ENCODE assay signal across 8 cellular contexts in genomic region chr14:21070610-21071224, GRCh38. TPM values are rescaled to one million over a fixed set of nuclear protein-coding genes. Genes with fewer than 3 reads are reported as not detected.
A peak's percentile ranks its signal among the peaks of the same experiment; 100 is the strongest.
DNase-seq lines count a peak whose midpoint lies in the region; ATAC-seq and TF ChIP-seq lines count a peak whose summit lies in the region.

No MANE protein-coding gene starts in this region.

- peak; percentile 65 for DNase-seq in activated CD8-positive, alpha-beta memory T cell treated with anti-CD3 and anti-CD28 coated beads for 24 hours
- no peak for DNase-seq in activated CD8-positive, alpha-beta memory T cell treated with anti-CD3 and anti-CD28 coated beads, Interleukin-2, amount 50 U/mL, for 48 hours
- DNase-seq in PC-3 (no peak), chondrocyte (ENCODE audit: low spot score) (peak; percentile 94), left kidney (ENCODE audit: low read depth, low spot score) (peak; percentile 91)

- peaks cover 48% of the 10 kb centered on the region for H3K27me3 ChIP-seq in PC-3 (ENCODE audit: low read length)

- POLR2A ChIA-PET in PC-3 (lab: Charles Lee; ENCODE audit: unreplicated experiment) = no interaction called here

- peak overlapping the region; percentile 98 for H3K27ac Mint-ChIP-seq in chondrocyte (ENCODE audit: unreplicated experiment)
- H3K27ac Mint-ChIP-seq in stimulated activated naive CD8-positive, alpha-beta T cell treated with anti-CD3 and anti-CD28 coated beads, Interleukin-15, Interleukin-2, amounts not matched to agents 100 ng/mL and 50 ng/mL, for 24 hours = no peak overlapping the region

- intact Hi-C loops in PC-3 (cut with micrococcal nuclease) = no loop called here

- no peaks in the 10 kb centered on the region for H3K9me2 ChIP-seq in PC-3 (replicated peaks; ENCODE audit: low read length)

- no peaks in the 10 kb centered on the region for H3F3A ChIP-seq in PC-3 (ENCODE audit: low read length, unreplicated experiment)

- no peaks in the 10 kb centered on the region for H3K27me3 Mint-ChIP-seq in chondrocyte (ENCODE audit: low read depth)
- peaks cover 55% of the 10 kb centered on the region for H3K27me3 Mint-ChIP-seq in stimulated activated naive CD8-positive, alpha-beta T cell treated with anti-CD3 and anti-CD28 coated beads, Interleukin-15, Interleukin-2, amounts not matched to agents 100 ng/mL and 50 ng/mL, for 24 hours

- H3K36me3 Mint-ChIP-seq in chondrocyte (ENCODE audit: low read depth) = peaks cover 15% of the 10 kb centered on the region
- H3K36me3 Mint-ChIP-seq in stimulated activated naive CD8-positive, alpha-beta T cell treated with anti-CD3 and anti-CD28 coated beads, Interleukin-15, Interleukin-2, amounts not matched to agents 100 ng/mL and 50 ng/mL, for 24 hours (ENCODE audit: low read depth) = no peaks in the 10 kb centered on the region

- no peak overlapping the region for H3K27ac ChIP-seq in PC-3 (ENCODE audit: low read length)

- H3K4me3 ChIP-seq in PC-3 (ENCODE audit: low read length) = peak overlapping the region; percentile 72

- peak overlapping the region; percentile 90 for H3K4me3 Mint-ChIP-seq in chondrocyte (ENCODE audit: unreplicated experiment)
- peak overlapping the region; percentile 81 for H3K4me3 Mint-ChIP-seq in stimulated activated naive CD8-positive, alpha-beta T cell treated with anti-CD3 and anti-CD28 coated beads, Interleukin-15, Interleukin-2, amounts not matched to agents 100 ng/mL and 50 ng/mL, for 24 hours

- TF ChIP-seq CTCF in PC-3 (conservative IDR thresholded peaks at IDR 0.05; ENCODE audit: low read depth, low read length) (no peak), chondrocyte (IDR thresholded peaks at IDR 0.05) (peak; percentile 24)

- H3K9ac ChIP-seq in PC-3 (ENCODE audit: low read length) = no peak overlapping the region; the same call in 1 of the 2 replicates

- no peaks in the 10 kb centered on the region for H3K9me3 ChIP-seq in PC-3 (ENCODE audit: low read length)

- no peaks in the 10 kb centered on the region for H4K20me1 ChIP-seq in PC-3 (ENCODE audit: low read length)

- H2AFZ ChIP-seq in PC-3 (ENCODE audit: low read length) = peak overlapping the region; percentile 73

- no peaks in the 10 kb centered on the region for H3K36me3 ChIP-seq in PC-3 (ENCODE audit: low read depth, low read length)

- peaks cover 6% of the 10 kb centered on the region; the same call in 1 of the 2 replicates for H3K4me1 ChIP-seq in PC-3 (ENCODE audit: insufficient read depth, low read length)

- ATAC-seq in HG02642 (IDR thresholded peaks at IDR 0.05; ENCODE audit: poor library complexity, unreplicated experiment) (peak; percentile 20), PC-3 (peak; percentile 15), GM18520 (IDR thresholded peaks at IDR 0.05; ENCODE audit: unreplicated experiment) (no peak)

- H3K4me1 Mint-ChIP-seq in chondrocyte (ENCODE audit: low read depth) = peaks cover 44% of the 10 kb centered on the region
- H3K4me1 Mint-ChIP-seq in stimulated activated naive CD8-positive, alpha-beta T cell treated with anti-CD3 and anti-CD28 coated beads, Interleukin-15, Interleukin-2, amounts not matched to agents 100 ng/mL and 50 ng/mL, for 24 hours (ENCODE audit: low read depth) = peaks cover 36% of the 10 kb centered on the region

- H3K9me3 Mint-ChIP-seq in chondrocyte (ENCODE audit: low read depth) = no peaks in the 10 kb centered on the region
- no peaks in the 10 kb centered on the region for H3K9me3 Mint-ChIP-seq in stimulated activated naive CD8-positive, alpha-beta T cell treated with anti-CD3 and anti-CD28 coated beads, Interleukin-15, Interleukin-2, amounts not matched to agents 100 ng/mL and 50 ng/mL, for 24 hours

- BruUV-seq in PC-3 (replicated peaks; lab: Mats Ljungman, UMichigan) = no TSS peak

- no peaks in the 10 kb centered on the region for H3K79me2 ChIP-seq in PC-3 (ENCODE audit: low read length)

- CTCF ChIA-PET in PC-3 (lab: Charles Lee) = interaction anchor here (1.0 to 1.1 kb wide), 2 partner anchors 22 to 34 kb away, joined by 3 to 4 read pairs; no protein-coding TSS in a partner anchor

- peak overlapping the region; percentile 93 for H3K4me2 ChIP-seq in PC-3 (ENCODE audit: low read length)

RNA-seq across cellular contexts. Expression of gene ARHGEF40, which starts 0.6 kb away (rescaled TPM):
- total RNA-seq in PC-3 (2014; rRNA removed) = 2.7 and 3.9 TPM in 2 replicates
- total RNA-seq in chondrocyte = 86.1 to 144 TPM (median 90.4 TPM) in 3 replicates

RNA-seq across cellular contexts. Expression of gene RNASE8, which starts 13.1 kb away (rescaled TPM):
- not detected in 2 replicates for total RNA-seq in PC-3 (2014; rRNA removed)
- total RNA-seq in chondrocyte = not detected in 3 replicates

RNA-seq across cellular contexts. Expression of gene ZNF219, which starts 27.7 kb away (rescaled TPM):
- total RNA-seq in PC-3 (2014; rRNA removed) (5.7 and 6.0 TPM in 2 replicates), chondrocyte (23.3 to 26.3 TPM (median 23.9 TPM) in 3 replicates)

RNA-seq across cellular contexts. Expression of gene RNASE7, which starts 28.6 kb away (rescaled TPM):
- total RNA-seq in PC-3 (2014; rRNA removed) = not detected in 2 replicates
- total RNA-seq in chondrocyte = not detected in 3 replicates

RNA-seq across cellular contexts. Expression of gene TMEM253, which starts 30.1 kb away (rescaled TPM):
- total RNA-seq in PC-3 (2014; rRNA removed) = not detected in 2 replicates
- 1.1 to 1.6 TPM (median 1.2 TPM) in 3 replicates for total RNA-seq in chondrocyte

Comparison
In these comparisons a context has a peak if more than half of its experiments do, and no peak if none do; other contexts are left out.
1. DNase-seq: peak in activated CD8-positive, alpha-beta memory T cell treated with anti-CD3 and anti-CD28 coated beads for 24 hours (single experiment), chondrocyte (single experiment) and left kidney (single experiment); none in activated CD8-positive, alpha-beta memory T cell treated with anti-CD3 and anti-CD28 coated beads, Interleukin-2, amount 50 U/mL, for 48 hours (single experiment) and PC-3 (single experiment).
2. RNA of gene ARHGEF40, which starts 0.6 kb away (total RNA-seq): 86.1 to 144 TPM in chondrocyte; 2.7 to 3.9 TPM in PC-3; every median in the first group is over 10 times any median in the second.